In the genomic region with DNA sequence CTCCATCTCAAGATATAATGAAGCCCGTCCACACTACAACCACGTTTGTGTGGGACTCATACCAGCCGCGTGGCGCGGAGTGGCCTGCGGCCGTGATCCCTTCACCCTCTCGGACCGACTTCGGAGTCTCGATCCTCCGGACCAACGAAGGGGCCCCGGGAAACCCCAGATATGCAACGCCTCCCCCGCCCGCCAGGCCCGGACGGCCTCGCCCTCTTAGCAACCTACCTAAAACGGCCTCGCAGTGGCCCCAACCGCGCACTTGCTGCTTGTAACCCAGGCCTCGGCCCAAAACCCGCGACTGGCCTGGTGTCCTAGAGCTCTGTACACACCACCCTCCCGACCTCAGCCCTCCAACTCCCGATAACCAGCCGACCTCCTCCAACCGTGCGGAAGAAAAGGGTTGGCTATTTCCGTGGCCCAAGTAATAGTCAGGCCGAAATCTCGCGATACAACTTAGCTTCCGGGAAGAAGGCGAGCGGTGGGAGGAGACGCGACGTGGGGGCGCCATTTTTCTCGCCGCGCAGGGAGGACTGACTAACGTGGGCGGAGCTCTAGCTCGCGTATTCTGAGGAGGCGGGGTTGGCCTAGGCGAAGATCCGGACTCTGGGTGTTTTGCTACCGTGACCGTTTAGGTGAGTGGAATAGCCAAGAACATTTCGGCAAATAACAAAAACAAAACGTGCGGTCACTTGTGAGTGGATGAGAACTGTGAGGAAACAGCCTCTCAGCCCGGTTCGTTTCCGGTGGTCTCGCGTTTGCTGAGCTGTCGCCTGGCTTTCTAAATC, we compare ENCODE assay signal across 1 cellular context.
A peak's percentile ranks its signal among the peaks of the same experiment; 100 is the strongest.
TF ChIP-seq lines count a peak whose summit lies in the region.

A gene (plus strand): TSS at position 579 of the 788 bp plus-strand sequence. CDS start 5,722 bp downstream, outside the sequence.
A gene with protein sequence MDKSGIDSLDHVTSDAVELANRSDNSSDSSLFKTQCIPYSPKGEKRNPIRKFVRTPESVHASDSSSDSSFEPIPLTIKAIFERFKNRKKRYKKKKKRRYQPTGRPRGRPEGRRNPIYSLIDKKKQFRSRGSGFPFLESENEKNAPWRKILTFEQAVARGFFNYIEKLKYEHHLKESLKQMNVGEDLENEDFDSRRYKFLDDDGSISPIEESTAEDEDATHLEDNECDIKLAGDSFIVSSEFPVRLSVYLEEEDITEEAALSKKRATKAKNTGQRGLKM (minus strand): TSS at position 402 of the 788 bp plus-strand sequence. CDS start 2,191 bp downstream, outside the sequence.

TF ChIP-seq in HepG2, 621 proteins besides CTCF, POLR2A, EP300 and RAD21 (continued from another document and continues in another):
- TF ChIP-seq ZNF550 (CRISPR knock-in tag; IDR thresholded peaks at IDR 0.05; ENCODE audit: borderline replicate concordance) = no peak
- TF ChIP-seq NCOA2 (CRISPR knock-in tag; IDR thresholded peaks at IDR 0.05) = peak; percentile 48
- no peak for TF ChIP-seq GPN1 (CRISPR knock-in tag; IDR thresholded peaks at IDR 0.05; ENCODE audit: borderline replicate concordance)
- peak; percentile 72 for TF ChIP-seq KDM2A (CRISPR knock-in tag; IDR thresholded peaks at IDR 0.05; ENCODE audit: borderline replicate concordance, low read depth)
- no peak for TF ChIP-seq XBP1 (CRISPR knock-in tag; IDR thresholded peaks at IDR 0.05)
- TF ChIP-seq PITX1 (CRISPR knock-in tag; IDR thresholded peaks at IDR 0.05) = 0 out of 2 replicates have a peak, but pooled peaks have one; percentile 42
- peak; percentile 13 for TF ChIP-seq AGO1 (IDR thresholded peaks at IDR 0.05; ENCODE audit: low read depth, low read length, poor library complexity, severe bottlenecking)
- TF ChIP-seq, protein P1, sequence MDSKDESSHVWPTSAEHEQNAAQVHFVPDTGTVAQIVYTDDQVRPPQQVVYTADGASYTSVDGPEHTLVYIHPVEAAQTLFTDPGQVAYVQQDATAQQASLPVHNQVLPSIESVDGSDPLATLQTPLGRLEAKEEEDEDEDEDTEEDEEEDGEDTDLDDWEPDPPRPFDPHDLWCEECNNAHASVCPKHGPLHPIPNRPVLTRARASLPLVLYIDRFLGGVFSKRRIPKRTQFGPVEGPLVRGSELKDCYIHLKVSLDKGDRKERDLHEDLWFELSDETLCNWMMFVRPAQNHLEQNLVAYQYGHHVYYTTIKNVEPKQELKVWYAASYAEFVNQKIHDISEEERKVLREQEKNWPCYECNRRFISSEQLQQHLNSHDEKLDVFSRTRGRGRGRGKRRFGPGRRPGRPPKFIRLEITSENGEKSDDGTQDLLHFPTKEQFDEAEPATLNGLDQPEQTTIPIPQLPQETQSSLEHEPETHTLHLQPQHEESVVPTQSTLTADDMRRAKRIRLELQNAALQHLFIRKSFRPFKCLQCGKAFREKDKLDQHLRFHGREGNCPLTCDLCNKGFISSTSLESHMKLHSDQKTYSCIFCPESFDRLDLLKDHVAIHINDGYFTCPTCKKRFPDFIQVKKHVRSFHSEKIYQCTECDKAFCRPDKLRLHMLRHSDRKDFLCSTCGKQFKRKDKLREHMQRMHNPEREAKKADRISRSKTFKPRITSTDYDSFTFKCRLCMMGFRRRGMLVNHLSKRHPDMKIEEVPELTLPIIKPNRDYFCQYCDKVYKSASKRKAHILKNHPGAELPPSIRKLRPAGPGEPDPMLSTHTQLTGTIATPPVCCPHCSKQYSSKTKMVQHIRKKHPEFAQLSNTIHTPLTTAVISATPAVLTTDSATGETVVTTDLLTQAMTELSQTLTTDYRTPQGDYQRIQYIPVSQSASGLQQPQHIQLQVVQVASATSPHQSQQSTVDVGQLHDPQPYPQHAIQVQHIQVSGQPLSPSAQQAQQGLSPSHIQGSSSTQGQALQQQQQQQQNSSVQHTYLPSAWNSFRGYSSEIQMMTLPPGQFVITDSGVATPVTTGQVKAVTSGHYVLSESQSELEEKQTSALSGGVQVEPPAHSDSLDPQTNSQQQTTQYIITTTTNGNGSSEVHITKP (CRISPR knock-in tag; IDR thresholded peaks at IDR 0.05; ENCODE audit: low read depth) = peak; percentile 67
- peak; percentile 76 for TF ChIP-seq FOXO1 (CRISPR knock-in tag; IDR thresholded peaks at IDR 0.05)
- TF ChIP-seq GZF1 (CRISPR knock-in tag; IDR thresholded peaks at IDR 0.05) = no peak
- TF ChIP-seq REL (CRISPR knock-in tag; conservative IDR thresholded peaks at IDR 0.05) = 0 out of 2 replicates have a peak, but pooled peaks have one; percentile 56
- TF ChIP-seq NCOR1 (IDR thresholded peaks at IDR 0.05; ENCODE audit: borderline replicate concordance, low read length) = 0 out of 2 replicates have a peak, but pooled peaks have one; percentile 75
- no peak for TF ChIP-seq SMARCE1 (IDR thresholded peaks at IDR 0.05; ENCODE audit: borderline replicate concordance)
- TF ChIP-seq ZNF225 (CRISPR knock-in tag; IDR thresholded peaks at IDR 0.05) = peak; percentile 30; the same call in 1 of the 2 replicates
- TF ChIP-seq GFI1 (CRISPR knock-in tag; IDR thresholded peaks at IDR 0.05; ENCODE audit: borderline replicate concordance) = 0 out of 2 replicates have a peak, but pooled peaks have one; percentile 46
- peak; percentile 75; the same call in 1 of the 2 replicates for TF ChIP-seq RARG (CRISPR knock-in tag; IDR thresholded peaks at IDR 0.05; ENCODE audit: low read depth)
- TF ChIP-seq MAFF (IDR thresholded peaks at IDR 0.05; ENCODE audit: low read depth, low read length) = no peak
- TF ChIP-seq, protein P2, sequence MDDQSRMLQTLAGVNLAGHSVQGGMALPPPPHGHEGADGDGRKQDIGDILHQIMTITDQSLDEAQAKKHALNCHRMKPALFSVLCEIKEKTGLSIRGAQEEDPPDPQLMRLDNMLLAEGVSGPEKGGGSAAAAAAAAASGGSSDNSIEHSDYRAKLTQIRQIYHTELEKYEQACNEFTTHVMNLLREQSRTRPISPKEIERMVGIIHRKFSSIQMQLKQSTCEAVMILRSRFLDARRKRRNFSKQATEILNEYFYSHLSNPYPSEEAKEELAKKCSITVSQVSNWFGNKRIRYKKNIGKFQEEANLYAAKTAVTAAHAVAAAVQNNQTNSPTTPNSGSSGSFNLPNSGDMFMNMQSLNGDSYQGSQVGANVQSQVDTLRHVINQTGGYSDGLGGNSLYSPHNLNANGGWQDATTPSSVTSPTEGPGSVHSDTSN (CRISPR knock-in tag; IDR thresholded peaks at IDR 0.05; ENCODE audit: borderline replicate concordance) = no peak
- peak; percentile 6 for TF ChIP-seq TEAD3 (CRISPR knock-in tag; optimal IDR thresholded peaks at IDR 0.05; ENCODE audit: borderline replicate concordance)
- no peak for TF ChIP-seq SRSF9 (IDR thresholded peaks at IDR 0.05; ENCODE audit: borderline replicate concordance, insufficient read depth, low read depth, low read length, poor library complexity, severe bottlenecking)
- no peak for TF ChIP-seq MYNN (CRISPR knock-in tag; IDR thresholded peaks at IDR 0.05; ENCODE audit: low read depth)
- no peak for TF ChIP-seq ZNF33A (CRISPR knock-in tag; IDR thresholded peaks at IDR 0.05; ENCODE audit: borderline replicate concordance)
- peak; percentile 27; the same call in 1 of the 2 replicates for TF ChIP-seq ARNTL (CRISPR knock-in tag; IDR thresholded peaks at IDR 0.05)
- TF ChIP-seq, protein P3, sequence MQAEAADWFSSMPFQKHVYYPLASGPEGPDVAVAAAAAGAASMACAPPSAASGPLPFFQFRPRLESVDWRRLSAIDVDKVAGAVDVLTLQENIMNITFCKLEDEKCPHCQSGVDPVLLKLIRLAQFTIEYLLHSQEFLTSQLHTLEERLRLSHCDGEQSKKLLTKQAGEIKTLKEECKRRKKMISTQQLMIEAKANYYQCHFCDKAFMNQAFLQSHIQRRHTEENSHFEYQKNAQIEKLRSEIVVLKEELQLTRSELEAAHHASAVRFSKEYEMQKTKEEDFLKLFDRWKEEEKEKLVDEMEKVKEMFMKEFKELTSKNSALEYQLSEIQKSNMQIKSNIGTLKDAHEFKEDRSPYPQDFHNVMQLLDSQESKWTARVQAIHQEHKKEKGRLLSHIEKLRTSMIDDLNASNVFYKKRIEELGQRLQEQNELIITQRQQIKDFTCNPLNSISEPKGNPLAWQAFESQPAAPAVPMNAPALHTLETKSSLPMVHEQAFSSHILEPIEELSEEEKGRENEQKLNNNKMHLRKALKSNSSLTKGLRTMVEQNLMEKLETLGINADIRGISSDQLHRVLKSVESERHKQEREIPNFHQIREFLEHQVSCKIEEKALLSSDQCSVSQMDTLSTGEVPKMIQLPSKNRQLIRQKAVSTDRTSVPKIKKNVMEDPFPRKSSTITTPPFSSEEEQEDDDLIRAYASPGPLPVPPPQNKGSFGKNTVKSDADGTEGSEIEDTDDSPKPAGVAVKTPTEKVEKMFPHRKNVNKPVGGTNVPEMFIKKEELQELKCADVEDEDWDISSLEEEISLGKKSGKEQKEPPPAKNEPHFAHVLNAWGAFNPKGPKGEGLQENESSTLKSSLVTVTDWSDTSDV (CRISPR knock-in tag; IDR thresholded peaks at IDR 0.05) = no peak
- TF ChIP-seq CAMTA2 (CRISPR knock-in tag; IDR thresholded peaks at IDR 0.05; ENCODE audit: borderline replicate concordance) = no peak
- no peak for TF ChIP-seq ZNF879 (CRISPR knock-in tag; IDR thresholded peaks at IDR 0.05)
- TF ChIP-seq SMYD3 (CRISPR knock-in tag; IDR thresholded peaks at IDR 0.05) = 0 out of 2 replicates have a peak, but pooled peaks have one; percentile 9
- TF ChIP-seq, protein P4, sequence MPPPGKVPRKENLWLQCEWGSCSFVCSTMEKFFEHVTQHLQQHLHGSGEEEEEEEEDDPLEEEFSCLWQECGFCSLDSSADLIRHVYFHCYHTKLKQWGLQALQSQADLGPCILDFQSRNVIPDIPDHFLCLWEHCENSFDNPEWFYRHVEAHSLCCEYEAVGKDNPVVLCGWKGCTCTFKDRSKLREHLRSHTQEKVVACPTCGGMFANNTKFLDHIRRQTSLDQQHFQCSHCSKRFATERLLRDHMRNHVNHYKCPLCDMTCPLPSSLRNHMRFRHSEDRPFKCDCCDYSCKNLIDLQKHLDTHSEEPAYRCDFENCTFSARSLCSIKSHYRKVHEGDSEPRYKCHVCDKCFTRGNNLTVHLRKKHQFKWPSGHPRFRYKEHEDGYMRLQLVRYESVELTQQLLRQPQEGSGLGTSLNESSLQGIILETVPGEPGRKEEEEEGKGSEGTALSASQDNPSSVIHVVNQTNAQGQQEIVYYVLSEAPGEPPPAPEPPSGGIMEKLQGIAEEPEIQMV (CRISPR knock-in tag; IDR thresholded peaks at IDR 0.05; ENCODE audit: low read depth) = no peak; the same call in 1 of the 2 replicates
- peak; percentile 46; the same call in 1 of the 2 replicates for TF ChIP-seq ZNF33B (CRISPR knock-in tag; IDR thresholded peaks at IDR 0.05)
- TF ChIP-seq, protein P5, sequence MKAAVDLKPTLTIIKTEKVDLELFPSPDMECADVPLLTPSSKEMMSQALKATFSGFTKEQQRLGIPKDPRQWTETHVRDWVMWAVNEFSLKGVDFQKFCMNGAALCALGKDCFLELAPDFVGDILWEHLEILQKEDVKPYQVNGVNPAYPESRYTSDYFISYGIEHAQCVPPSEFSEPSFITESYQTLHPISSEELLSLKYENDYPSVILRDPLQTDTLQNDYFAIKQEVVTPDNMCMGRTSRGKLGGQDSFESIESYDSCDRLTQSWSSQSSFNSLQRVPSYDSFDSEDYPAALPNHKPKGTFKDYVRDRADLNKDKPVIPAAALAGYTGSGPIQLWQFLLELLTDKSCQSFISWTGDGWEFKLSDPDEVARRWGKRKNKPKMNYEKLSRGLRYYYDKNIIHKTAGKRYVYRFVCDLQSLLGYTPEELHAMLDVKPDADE (CRISPR knock-in tag; IDR thresholded peaks at IDR 0.05) = no peak; the same call in 1 of the 2 replicates
- TF ChIP-seq ZNF607 (CRISPR knock-in tag; IDR thresholded peaks at IDR 0.05; ENCODE audit: borderline replicate concordance) = no peak
- TF ChIP-seq ZSCAN21 (CRISPR knock-in tag; IDR thresholded peaks at IDR 0.05; ENCODE audit: borderline replicate concordance) = no peak
- no peak for TF ChIP-seq ATF7-NPFF (CRISPR knock-in tag; IDR thresholded peaks at IDR 0.05; ENCODE audit: low read depth)
- TF ChIP-seq, protein P6, sequence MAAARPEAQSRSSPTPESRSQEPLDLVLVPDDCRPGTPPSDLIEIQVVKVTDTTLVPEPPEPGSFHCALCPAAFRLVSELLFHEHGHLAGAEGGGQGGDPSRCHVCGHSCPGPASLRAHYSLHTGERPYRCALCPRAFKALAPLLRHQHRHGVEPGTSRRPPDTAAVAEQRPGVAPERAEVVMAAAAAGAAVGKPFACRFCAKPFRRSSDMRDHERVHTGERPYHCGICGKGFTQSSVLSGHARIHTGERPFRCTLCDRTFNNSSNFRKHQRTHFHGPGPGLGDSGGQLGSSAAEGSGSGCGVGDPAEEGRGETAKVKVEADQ (CRISPR knock-in tag; IDR thresholded peaks at IDR 0.05; ENCODE audit: borderline replicate concordance) = peak; percentile 64; the same call in 1 of the 2 replicates
- TF ChIP-seq SOX6 (IDR thresholded peaks at IDR 0.05) = no peak
- no peak for TF ChIP-seq SOX6 (CRISPR knock-in tag; IDR thresholded peaks at IDR 0.05)
- no peak for TF ChIP-seq ZBTB7A (CRISPR knock-in tag; IDR thresholded peaks at IDR 0.05)
- no peak for TF ChIP-seq NR1H2 (CRISPR knock-in tag; IDR thresholded peaks at IDR 0.05; ENCODE audit: borderline replicate concordance, low read depth)
- peak; percentile 93 for TF ChIP-seq CHD2 (IDR thresholded peaks at IDR 0.05; ENCODE audit: low read depth, low read length)
- no peak for TF ChIP-seq NFYB (CRISPR knock-in tag; IDR thresholded peaks at IDR 0.05)
- TF ChIP-seq, protein P7, sequence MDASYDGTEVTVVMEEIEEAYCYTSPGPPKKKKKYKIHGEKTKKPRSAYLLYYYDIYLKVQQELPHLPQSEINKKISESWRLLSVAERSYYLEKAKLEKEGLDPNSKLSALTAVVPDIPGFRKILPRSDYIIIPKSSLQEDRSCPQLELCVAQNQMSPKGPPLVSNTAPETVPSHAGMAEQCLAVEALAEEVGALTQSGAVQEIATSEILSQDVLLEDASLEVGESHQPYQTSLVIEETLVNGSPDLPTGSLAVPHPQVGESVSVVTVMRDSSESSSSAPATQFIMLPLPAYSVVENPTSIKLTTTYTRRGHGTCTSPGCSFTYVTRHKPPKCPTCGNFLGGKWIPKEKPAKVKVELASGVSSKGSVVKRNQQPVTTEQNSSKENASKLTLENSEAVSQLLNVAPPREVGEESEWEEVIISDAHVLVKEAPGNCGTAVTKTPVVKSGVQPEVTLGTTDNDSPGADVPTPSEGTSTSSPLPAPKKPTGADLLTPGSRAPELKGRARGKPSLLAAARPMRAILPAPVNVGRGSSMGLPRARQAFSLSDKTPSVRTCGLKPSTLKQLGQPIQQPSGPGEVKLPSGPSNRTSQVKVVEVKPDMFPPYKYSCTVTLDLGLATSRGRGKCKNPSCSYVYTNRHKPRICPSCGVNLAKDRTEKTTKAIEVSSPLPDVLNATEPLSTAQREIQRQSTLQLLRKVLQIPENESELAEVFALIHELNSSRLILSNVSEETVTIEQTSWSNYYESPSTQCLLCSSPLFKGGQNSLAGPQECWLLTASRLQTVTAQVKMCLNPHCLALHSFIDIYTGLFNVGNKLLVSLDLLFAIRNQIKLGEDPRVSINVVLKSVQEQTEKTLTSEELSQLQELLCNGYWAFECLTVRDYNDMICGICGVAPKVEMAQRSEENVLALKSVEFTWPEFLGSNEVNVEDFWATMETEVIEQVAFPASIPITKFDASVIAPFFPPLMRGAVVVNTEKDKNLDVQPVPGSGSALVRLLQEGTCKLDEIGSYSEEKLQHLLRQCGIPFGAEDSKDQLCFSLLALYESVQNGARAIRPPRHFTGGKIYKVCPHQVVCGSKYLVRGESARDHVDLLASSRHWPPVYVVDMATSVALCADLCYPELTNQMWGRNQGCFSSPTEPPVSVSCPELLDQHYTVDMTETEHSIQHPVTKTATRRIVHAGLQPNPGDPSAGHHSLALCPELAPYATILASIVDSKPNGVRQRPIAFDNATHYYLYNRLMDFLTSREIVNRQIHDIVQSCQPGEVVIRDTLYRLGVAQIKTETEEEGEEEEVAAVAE (CRISPR knock-in tag; IDR thresholded peaks at IDR 0.05; ENCODE audit: borderline replicate concordance) = peak; percentile 51; the same call in 1 of the 2 replicates
- TF ChIP-seq ZSCAN12 (CRISPR knock-in tag; IDR thresholded peaks at IDR 0.05) = peak; percentile 30; the same call in 1 of the 2 replicates
- no peak for TF ChIP-seq RCOR2 (CRISPR knock-in tag; IDR thresholded peaks at IDR 0.05)
